8 cellular contexts compared by ENCODE assay signal in genomic region chr12:53006810-53007742, GRCh38. TPM values are rescaled to one million over a fixed set of nuclear protein-coding genes. Genes with fewer than 3 reads are reported as not detected.
DNase-seq lines count a peak whose midpoint lies in the region; TF ChIP-seq lines count a peak whose summit lies in the region.

No MANE protein-coding gene starts in this region.

- no peaks in the 10 kb centered on the region for H3K9me2 ChIP-seq in OCI-LY1 (ENCODE audit: low read depth, low read length)

- H3F3A ChIP-seq in OCI-LY1 (ENCODE audit: insufficient read depth, low read length) = no peaks in the 10 kb centered on the region

- H3K4me3 ChIP-seq in OCI-LY1 (ENCODE audit: low read depth, low read length, poor library complexity, severe bottlenecking) (peak overlapping the region; percentile 99), epithelial cell of proximal tubule (ENCODE audit: low read depth, low read length) (peak overlapping the region; percentile 96), mucosa of rectum (ENCODE audit: low read length in 2 of 2) (peak overlapping the region; percentile 90 to 98)

- H3K4me1 ChIP-seq in OCI-LY1 (ENCODE audit: insufficient read depth, low read length, severe bottlenecking) (peaks cover 52% of the 10 kb centered on the region), mucosa of rectum (ENCODE audit: control insufficient read depth in 2 of 2, insufficient read depth in 2 of 2, low read length in 2 of 2) (peaks cover 20 to 21% of the 10 kb centered on the region in 2 donors)

- no peak for TF ChIP-seq CTCF in OCI-LY1 (IDR thresholded peaks at IDR 0.05; ENCODE audit: low read length)
- TF ChIP-seq CTCF in epithelial cell of proximal tubule (conservative IDR thresholded peaks at IDR 0.05; ENCODE audit: low read depth, low read length) = no peak

- peaks cover 57% of the 10 kb centered on the region for H3K79me2 ChIP-seq in OCI-LY1 (ENCODE audit: insufficient read depth, low read length)

- peak overlapping the region; percentile 94 for H3K27ac ChIP-seq in OCI-LY1 (ENCODE audit: low read depth, low read length, poor library complexity, severe bottlenecking)
- H3K27ac ChIP-seq in mucosa of rectum (ENCODE audit: low read depth in 2 of 2, low read length in 2 of 2) = peak overlapping the region; percentile 88 to 92

- H3K9ac ChIP-seq in OCI-LY1 (ENCODE audit: low read length) (peak overlapping the region; percentile 100), mucosa of rectum (ENCODE audit: low read depth in 1 of 2, low read length in 2 of 2) (peak overlapping the region; percentile 73 to 98)

- peak overlapping the region; percentile 83 for H3K4me2 ChIP-seq in OCI-LY1 (ENCODE audit: low read length)

- H3K27me3 ChIP-seq in OCI-LY1 (ENCODE audit: insufficient read depth, low read length) = no peaks in the 10 kb centered on the region
- no peaks in the 10 kb centered on the region for H3K27me3 ChIP-seq in mucosa of rectum (ENCODE audit: control insufficient read depth in 2 of 2, insufficient read depth in 2 of 2, low read length in 2 of 2)

- H3K36me3 ChIP-seq in OCI-LY1 (ENCODE audit: insufficient read depth, low read length) = peaks cover 52% of the 10 kb centered on the region
- peaks cover 3 to 8% of the 10 kb centered on the region in 2 donors for H3K36me3 ChIP-seq in mucosa of rectum (ENCODE audit: control insufficient read depth in 2 of 2, insufficient read depth in 2 of 2, low read length in 2 of 2)

- H2AFZ ChIP-seq in OCI-LY1 (ENCODE audit: low read length) = no peak overlapping the region

- H4K20me1 ChIP-seq in OCI-LY1 (ENCODE audit: insufficient read depth, low read length) = no peaks in the 10 kb centered on the region

- no peaks in the 10 kb centered on the region for H3K9me3 ChIP-seq in OCI-LY1 (ENCODE audit: low read length)
- no peaks in the 10 kb centered on the region for H3K9me3 ChIP-seq in mucosa of rectum (ENCODE audit: control insufficient read depth in 2 of 2, low read length in 2 of 2)

- peak; percentile 77 for DNase-seq in EL
- DNase-seq in HT-29 (ENCODE audit: low spot score) = peak; percentile 88
- DNase-seq in activated T-cell treated with anti-CD3 and anti-CD28 coated beads for 4 hours = peak; percentile 75
- DNase-seq in epithelial cell of proximal tubule (ENCODE audit: low read depth) = no peak
- DNase-seq in stimulated activated CD8-positive, alpha-beta memory T cell treated with anti-CD3 and anti-CD28 coated beads, Interleukin-4, amount 100 ng/mL, for 4 hours (ENCODE audit: low read depth in 2 of 2, low spot score in 1 of 2) = peak; percentile 58 to 74
- no peak for DNase-seq in GOT3 (lab: John Stamatoyannopoulos, UW)

RNA-seq across cellular contexts. Expression of gene EIF4B, which starts 0.8 kb away (rescaled TPM):
- 401 and 417 TPM in 2 replicates for total RNA-seq in HT-29 (2014; rRNA removed; shearing (Covaris generic))
- total RNA-seq in epithelial cell of proximal tubule = 371 and 447 TPM in 2 replicates

RNA-seq across cellular contexts. Expression of gene TNS2, which starts 42.8 kb away (rescaled TPM):
- 57.7 and 71.9 TPM in 2 replicates for total RNA-seq in HT-29 (2014; rRNA removed; shearing (Covaris generic))
- total RNA-seq in epithelial cell of proximal tubule = 6.7 and 10.8 TPM in 2 replicates

RNA-seq across cellular contexts. Expression of gene KRT18, which starts 58.2 kb away (rescaled TPM):
- 9,796 and 10,041 TPM in 2 replicates for total RNA-seq in HT-29 (2014; rRNA removed; shearing (Covaris generic))
- total RNA-seq in epithelial cell of proximal tubule = 1,855 and 2,668 TPM in 2 replicates

Comparison
In these comparisons a context has a peak if more than half of its experiments do, and no peak if none do; other contexts are left out.
1. DNase-seq: peak in EL (single experiment), HT-29 (single experiment), activated T-cell treated with anti-CD3 and anti-CD28 coated beads for 4 hours (single experiment) and stimulated activated CD8-positive, alpha-beta memory T cell treated with anti-CD3 and anti-CD28 coated beads, Interleukin-4, amount 100 ng/mL, for 4 hours (2 of 2); none in epithelial cell of proximal tubule (single experiment) and GOT3 (single experiment).
2. Peak in every context shown above with its lines, with median percentiles within 50 percentile points of each other: H3K4me3 ChIP-seq.